In the genomic region with DNA sequence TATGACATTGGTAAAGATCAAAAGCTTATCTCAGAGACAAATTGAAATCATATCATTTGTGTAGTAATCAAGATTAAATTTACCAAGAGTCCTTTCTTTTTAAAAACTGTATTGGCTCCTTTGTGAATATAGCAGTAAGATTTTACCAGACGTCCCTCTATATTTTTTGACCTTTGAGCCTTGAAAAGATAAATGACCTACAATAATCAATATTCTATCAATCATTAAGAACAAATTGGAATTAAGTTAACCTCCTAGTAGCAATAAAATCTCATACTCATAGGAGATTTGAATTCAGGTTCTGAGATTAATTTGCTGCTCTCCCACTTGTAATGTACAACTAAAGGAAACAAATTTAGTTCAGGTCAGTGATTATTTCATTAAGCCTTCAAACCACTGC, we compare ENCODE assay signal across 19 cellular contexts.
A peak's percentile ranks its signal among the peaks of the same experiment; 100 is the strongest.
DNase-seq lines count a peak whose midpoint lies in the region; FAIRE-seq and TF ChIP-seq lines count a peak whose summit lies in the region.
"Had no signal": no experiment of that assay in that cellular context is flagged by ENCODE, and none has a peak within 500 bp of the region (broad histone marks: within the 10 kb centered on the region; RNA-seq: fewer than 3 reads in every experiment).

No MANE protein-coding gene starts in this region.

- peak overlapping the region; percentile 92 for H3K27ac ChIP-seq in A673 (ENCODE audit: low read depth, low read length, poor library complexity, severe bottlenecking)
- H3K27ac ChIP-seq: BLaER1 treated with 17β-estradiol and CSF1 and Interleukin-3, amounts not matched to agents 10 nM and 100 nM; C4-2B had no signal

- no peaks in the 10 kb centered on the region for H3K9me3 ChIP-seq in A673 (ENCODE audit: low read depth, low read length, poor library complexity, severe bottlenecking)
- H3K9me3 ChIP-seq: BLaER1 treated with 17β-estradiol and CSF1 and Interleukin-3, amounts not matched to agents 10 nM and 100 nM had no signal

- BruUV-seq in A673 (replicated peaks; lab: Mats Ljungman, UMichigan) = no TSS peak

- peaks cover 83% of the 10 kb centered on the region for H3K4me1 ChIP-seq in A673 (ENCODE audit: insufficient read depth, low read length, poor library complexity, severe bottlenecking)
- H3K4me1 ChIP-seq: BLaER1 treated with 17β-estradiol and CSF1 and Interleukin-3, amounts not matched to agents 10 nM and 100 nM had no signal

- CTCF ChIA-PET in A673 (lab: Charles Lee) = interaction anchor here (0.6 kb wide), 1 partner anchor 156 kb away, joined by 3 read pairs; no protein-coding TSS in a partner anchor

- peak; percentile 44 for FAIRE-seq in D721Med (lab: Jason Lieb, UNC)
- peak; percentile 27 for FAIRE-seq in islet of Langerhans (lab: Jason Lieb, UNC)
- FAIRE-seq: A204.1, G401.6, GM12891, GM19239 had no signal

- no peak overlapping the region for H3K4me3 ChIP-seq in A673 (ENCODE audit: low read depth, low read length, poor library complexity, severe bottlenecking)
- H3K4me3 ChIP-seq: BLaER1 treated with 17β-estradiol and CSF1 and Interleukin-3, amounts not matched to agents 10 nM and 100 nM had no signal

- no peak for TF ChIP-seq CTCF in A673 (conservative IDR thresholded peaks at IDR 0.05; ENCODE audit: low read depth, low read length)
- TF ChIP-seq CTCF in D721Med (IDR thresholded peaks at IDR 0.05; ENCODE audit: insufficient read depth, missing control alignments) = no peak

- H3K36me3 ChIP-seq in A673 (ENCODE audit: insufficient read depth, low read length, poor library complexity, severe bottlenecking) = no peaks in the 10 kb centered on the region
- H3K36me3 ChIP-seq: BLaER1 treated with 17β-estradiol and CSF1 and Interleukin-3, amounts not matched to agents 10 nM and 100 nM had no signal

- H3K27me3 ChIP-seq in A673 (replicated peaks; ENCODE audit: insufficient read depth, low read depth, low read length, poor library complexity) = no peaks in the 10 kb centered on the region
- H3K27me3 ChIP-seq: BLaER1 treated with 17β-estradiol and CSF1 and Interleukin-3, amounts not matched to agents 10 nM and 100 nM had no signal

- intact Hi-C loops in A673 (cut with micrococcal nuclease; ENCODE audit: unreplicated experiment) = loop anchor here (5.0 kb wide), 2 partner anchors 111 to 1181 kb away; no protein-coding TSS in a partner anchor

- POLR2A ChIA-PET in A673 (lab: Charles Lee; ENCODE audit: low non-redundant PET) = no interaction called here

- DNase-seq in A673 (ENCODE audit: low spot score) (no peak), D721Med (ENCODE audit: insufficient read length, low spot score) (no peak), NCI-H82 treated with DMSO at 0.1 percent for 48 hours (lab: John Stamatoyannopoulos, UW; ENCODE audit: unreplicated experiment) (no peak), NCI-H774 (lab: John Stamatoyannopoulos, UW) (no peak), COLO829 (ENCODE audit: low spot score) (no peak)
- DNase-seq: 8988T; AML-193; CD4-positive, alpha-beta T cell; CD8-positive, alpha-beta T cell; COR-L47; DMS79 treated with DMSO at 0.1 percent for 48 hours; GF-D8 had no signal
